ENCODE assay signal across 11 cellular contexts in genomic region chr7:73830872-73831655, GRCh38. TPM values are rescaled to one million over a fixed set of nuclear protein-coding genes. Genes with fewer than 3 reads are reported as not detected.
DNase-seq lines count a peak whose midpoint lies in the region; ATAC-seq and TF ChIP-seq lines count a peak whose summit lies in the region.
"Had no signal": no experiment of that assay in that cellular context is flagged by ENCODE, and none has a peak within 500 bp of the region (broad histone marks: within the 10 kb centered on the region; RNA-seq: fewer than 3 reads in every experiment).

CLDN4 (plus strand) TSS chr7:73830996; CDS start chr7:73831202, 206 bp downstream.

- H3K9me3 Mint-ChIP-seq in type B pancreatic cell: no peaks in the 10 kb centered on the region
- H3K9me3 Mint-ChIP-seq: activated naive CD8-positive, alpha-beta T cell treated with anti-CD3 and anti-CD28 coated beads, Interleukin-2, amount 10 ng/mL, durations not matched to agents 7 days and 5 days had no signal

- no peaks in the 10 kb centered on the region for H3K9me3 ChIP-seq in T-helper 17 cell (ENCODE audit: control insufficient read depth, low read length, poor library complexity, severe bottlenecking)
- H3K9me3 ChIP-seq: gastrocnemius medialis had no signal

- H3K4me1 Mint-ChIP-seq in T-helper 17 cell: peaks cover 30% of the 10 kb centered on the region
- peaks cover 36% of the 10 kb centered on the region for H3K4me1 Mint-ChIP-seq in type B pancreatic cell (ENCODE audit: unreplicated experiment)

- H3K4me3 Mint-ChIP-seq in T-helper 17 cell (no peak within 1 kb of the TSS), type B pancreatic cell (peak within 1 kb of the TSS; percentile 95)
- H3K4me3 Mint-ChIP-seq: activated naive CD8-positive, alpha-beta T cell treated with anti-CD3 and anti-CD28 coated beads, Interleukin-2, amount 10 ng/mL, durations not matched to agents 7 days and 5 days had no signal

- H3K36me3 ChIP-seq in kidney epithelial cell (ENCODE audit: control insufficient read depth, insufficient read depth, low read length): no peaks in the 10 kb centered on the region
- H3K36me3 ChIP-seq: gastrocnemius medialis had no signal

- H3K36me3 Mint-ChIP-seq in T-helper 17 cell (ENCODE audit: low read depth) (no peaks in the 10 kb centered on the region), type B pancreatic cell (peaks cover 3% of the 10 kb centered on the region)
- H3K36me3 Mint-ChIP-seq: activated naive CD8-positive, alpha-beta T cell treated with anti-CD3 and anti-CD28 coated beads, Interleukin-2, amount 10 ng/mL, durations not matched to agents 7 days and 5 days had no signal

- peak within 1 kb of the TSS; percentile 41 for H3K27ac Mint-ChIP-seq in T-helper 17 cell
- peak within 1 kb of the TSS; percentile 100 for H3K27ac Mint-ChIP-seq in type B pancreatic cell
- H3K27ac Mint-ChIP-seq: activated naive CD8-positive, alpha-beta T cell treated with anti-CD3 and anti-CD28 coated beads, Interleukin-2, amount 10 ng/mL, durations not matched to agents 7 days and 5 days had no signal

- H3K27me3 Mint-ChIP-seq in T-helper 17 cell (no peaks in the 10 kb centered on the region), type B pancreatic cell (peaks cover 21% of the 10 kb centered on the region)

- no peak for TF ChIP-seq CTCF in kidney epithelial cell (IDR thresholded peaks at IDR 0.05; ENCODE audit: insufficient read depth, low read length, poor library complexity, severe bottlenecking)
- no peak for TF ChIP-seq CTCF in type B pancreatic cell (conservative IDR thresholded peaks at IDR 0.05)

- ATAC-seq in T-helper 17 cell: no peak
- ATAC-seq in HG03460 (IDR thresholded peaks at IDR 0.05; ENCODE audit: unreplicated experiment): no peak
- no peak for ATAC-seq in HG02571 (IDR thresholded peaks at IDR 0.05; ENCODE audit: unreplicated experiment)
- ATAC-seq: gastrocnemius medialis had no signal

- H3K27me3 ChIP-seq in kidney epithelial cell (ENCODE audit: control insufficient read depth, insufficient read depth, low read length): no peaks in the 10 kb centered on the region
- H3K27me3 ChIP-seq: gastrocnemius medialis had no signal

- DNase-seq in NCI-H128 (lab: John Stamatoyannopoulos, UW; ENCODE audit: unreplicated experiment): peak; percentile 41
- DNase-seq in T-helper 17 cell: no peak
- DNase-seq in kidney epithelial cell (ENCODE audit: low read depth): no peak
- DNase-seq in type B pancreatic cell (ENCODE audit: extremely low spot score, unreplicated experiment): peak; percentile 85
- no peak for DNase-seq in middle frontal gyrus (ENCODE audit: extremely low spot score, low spot score)
- DNase-seq: activated naive CD8-positive, alpha-beta T cell treated with anti-CD3 and anti-CD28 coated beads, Interleukin-2, amount 10 ng/mL, durations not matched to agents 7 days and 5 days; gastrocnemius medialis; stimulated activated CD4-positive, alpha-beta T cell treated with anti-CD3 and anti-CD28 coated beads, Interleukin-4, amount 100 ng/mL, for 1 hour; SW 1271 had no signal

- peak within 1 kb of the TSS; percentile 58 for H3K4me3 ChIP-seq in kidney epithelial cell (ENCODE audit: low read depth, low read length)
- H3K4me3 ChIP-seq: gastrocnemius medialis had no signal

RNA-seq across cellular contexts. Expression of gene CLDN4, which starts in this region (rescaled TPM):
- total RNA-seq in T-helper 17 cell (under 1 TPM; 0.17 to 0.23 TPM), kidney epithelial cell (892 and 990 TPM in 2 replicates), type B pancreatic cell (ENCODE audit: low replicate concordance) (223 and 787 TPM in 2 replicates)

Comparison
In these comparisons a context has a peak if more than half of its experiments do, and no peak if none do; other contexts are left out.
1. RNA of gene CLDN4 (total RNA-seq): 892 to 990 TPM in kidney epithelial cell and 223 to 787 TPM in type B pancreatic cell; 0.17 to 0.23 TPM in T-helper 17 cell; every median in the first group is over 100 times any median in the second.
2. DNase-seq: peak in NCI-H128 (single experiment) and type B pancreatic cell (single experiment); none in T-helper 17 cell (0 of 3), kidney epithelial cell (single experiment) and middle frontal gyrus (single experiment).